In genomic region chr4:129377131-129377845, GRCh38 we compare ENCODE assay signal across 17 cellular contexts.
DNase-seq lines count a peak whose midpoint lies in the region; ATAC-seq and TF ChIP-seq lines count a peak whose summit lies in the region.
"Had no signal": no experiment of that assay in that cellular context is flagged by ENCODE, and none has a peak within 500 bp of the region (broad histone marks: within the 10 kb centered on the region; RNA-seq: fewer than 3 reads in every experiment).

No MANE protein-coding gene starts in this region.

- H4K20me1 ChIP-seq in BLaER1 treated with 17β-estradiol and CSF1 and Interleukin-3, amounts not matched to agents 10 nM and 100 nM: no peaks in the 10 kb centered on the region

- H3K4me3 ChIP-seq in BLaER1 treated with 17β-estradiol and CSF1 and Interleukin-3, amounts not matched to agents 10 nM and 100 nM: no peak overlapping the region
- H3K4me3 ChIP-seq in astrocyte of the cerebellum (ENCODE audit: low read depth, low read length): no peak overlapping the region
- H3K4me3 ChIP-seq: SK-N-MC had no signal

- H3K4me2 ChIP-seq in BLaER1 treated with 17β-estradiol and CSF1 and Interleukin-3, amounts not matched to agents 10 nM and 100 nM: peak overlapping the region in 7 of 11 experiments; percentile 2 to 55 (median 14); a peak in 7 of 22 replicates

- peaks cover 0 to 9% (median 6%) of the 10 kb centered on the region in 10 experiments; a peak in 11 of 20 replicates for H3K4me1 ChIP-seq in BLaER1 treated with 17β-estradiol and CSF1 and Interleukin-3, amounts not matched to agents 10 nM and 100 nM

- no peaks in the 10 kb centered on the region for H3K27me3 ChIP-seq in BLaER1 treated with 17β-estradiol and CSF1 and Interleukin-3, amounts not matched to agents 10 nM and 100 nM

- in situ Hi-C loops in astrocyte of the cerebellum (cut with HindIII; ENCODE audit: low sequenced_read_pairs): no loop called here

- DNase-seq in MV-4-11 (lab: John Stamatoyannopoulos, UW) (peak; percentile 3), astrocyte of the cerebellum (ENCODE audit: low read depth) (peak; percentile 19), NCI-H2081 treated with DMSO at 0.1 percent for 48 hours (lab: John Stamatoyannopoulos, UW) (no peak), DMS53 (lab: John Stamatoyannopoulos, UW) (no peak)
- DNase-seq in stimulated activated naive CD4-positive, alpha-beta T cell (lab: John Stamatoyannopoulos, UW): no peak
- DNase-seq in activated T-cell treated with anti-CD3 and anti-CD28 coated beads, Interleukin-2, amount 50 U/mL, for 1 hour: no peak
- DNase-seq: AML-193; CD4-positive, alpha-beta T cell; GOT3; HFFc6; NCI-H1417 treated with DMSO at 0.1 percent for 48 hours; NCI-H2029 treated with DMSO at 0.1 percent for 48 hours; NCI-H2227 treated with DMSO at 0.1 percent for 48 hours; NCI-H526 treated with DMSO at 0.1 percent for 48 hours had no signal

- no peak overlapping the region for H3K9ac ChIP-seq in BLaER1 treated with 17β-estradiol and CSF1 and Interleukin-3, amounts not matched to agents 10 nM and 100 nM

- no peaks in the 10 kb centered on the region for H3K36me3 ChIP-seq in BLaER1 treated with 17β-estradiol and CSF1 and Interleukin-3, amounts not matched to agents 10 nM and 100 nM

- no peak overlapping the region for H3K27ac ChIP-seq in BLaER1 treated with 17β-estradiol and CSF1 and Interleukin-3, amounts not matched to agents 10 nM and 100 nM
- H3K27ac ChIP-seq: SK-N-MC had no signal

- H3K9me3 ChIP-seq in BLaER1 treated with 17β-estradiol and CSF1 and Interleukin-3, amounts not matched to agents 10 nM and 100 nM (replicated peaks in 1 of 11): peaks cover 0 to 9% (median 0%) of the 10 kb centered on the region in 11 experiments; a peak in 6 of 22 replicates

- TF ChIP-seq CTCF in astrocyte of the cerebellum (IDR thresholded peaks at IDR 0.05; ENCODE audit: low read depth, low read length, missing control alignments): no peak

- ATAC-seq in esophagus mucosa: peak; percentile 88

Comparison
In these comparisons a context has a peak if more than half of its experiments do, and no peak if none do; other contexts are left out.
1. DNase-seq: peak in MV-4-11 (single experiment) and astrocyte of the cerebellum (single experiment); none in stimulated activated naive CD4-positive, alpha-beta T cell (0 of 6), NCI-H2081 treated with DMSO at 0.1 percent for 48 hours (single experiment), DMS53 (single experiment) and activated T-cell treated with anti-CD3 and anti-CD28 coated beads, Interleukin-2, amount 50 U/mL, for 1 hour (single experiment).